In the genomic region with DNA sequence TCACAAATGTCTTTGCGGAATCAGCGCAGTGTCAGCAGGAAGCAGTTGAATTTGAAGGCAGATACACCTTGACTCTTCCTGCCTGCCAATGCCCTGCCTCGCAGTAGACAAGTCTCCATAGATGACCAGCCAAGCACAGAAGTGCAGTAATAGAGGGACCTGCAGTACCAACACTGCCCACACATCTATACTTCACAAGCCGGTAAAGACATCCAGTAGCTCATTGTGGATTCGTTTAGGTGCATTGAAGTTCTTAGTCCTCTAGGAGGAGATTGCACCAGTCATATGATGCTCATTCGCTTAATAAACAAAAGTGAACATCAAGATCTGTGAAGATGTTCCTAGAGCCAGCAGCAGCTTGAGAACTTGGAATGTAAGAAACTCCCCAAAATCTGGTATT, we compare ENCODE assay signal across 9 cellular contexts. TPM values are rescaled to one million over a fixed set of nuclear protein-coding genes. Genes with fewer than 3 reads are reported as not detected.
DNase-seq lines count a peak whose midpoint lies in the region; ATAC-seq and TF ChIP-seq lines count a peak whose summit lies in the region.
"Had no signal": no experiment of that assay in that cellular context is flagged by ENCODE, and none has a peak within 500 bp of the region (broad histone marks: within the 10 kb centered on the region; RNA-seq: fewer than 3 reads in every experiment).

No MANE protein-coding gene starts in this region.

- no peaks in the 10 kb centered on the region for H3K9me3 Mint-ChIP-seq in Caco-2 (ENCODE audit: unreplicated experiment)
- H3K9me3 Mint-ChIP-seq in naive thymus-derived CD8-positive, alpha-beta T cell, result no peaks in the 10 kb centered on the region

- no TSS peak for BruUV-seq in Caco-2 (replicated peaks; lab: Mats Ljungman, UMichigan)

- no peak overlapping the region for H3K4me3 Mint-ChIP-seq in Caco-2 (ENCODE audit: unreplicated experiment)
- no peak overlapping the region for H3K4me3 Mint-ChIP-seq in naive thymus-derived CD8-positive, alpha-beta T cell

- H3K27me3 ChIP-seq in Caco-2 (replicated peaks; ENCODE audit: control insufficient read depth, insufficient read depth, low read length), result no peaks in the 10 kb centered on the region

- H3K27me3 Mint-ChIP-seq in Caco-2 (ENCODE audit: insufficient read depth, unreplicated experiment), result peaks cover 16% of the 10 kb centered on the region
- peaks cover 31 to 79% (median 51%) of the 10 kb centered on the region in 5 donors for H3K27me3 Mint-ChIP-seq in naive thymus-derived CD8-positive, alpha-beta T cell

- POLR2A ChIA-PET in Caco-2 (lab: Charles Lee), result interaction anchor here (0.5 kb wide), 1 partner anchor 439 kb away, joined by 3 read pairs; no protein-coding TSS in a partner anchor
- POLR2A ChIA-PET in naive thymus-derived CD8-positive, alpha-beta T cell (lab: Charles Lee), result no interaction called here

- H3K4me1 ChIP-seq in Caco-2, result no peaks in the 10 kb centered on the region

- no peaks in the 10 kb centered on the region for H3K9me3 ChIP-seq in Caco-2

- H3K4me1 Mint-ChIP-seq in Caco-2 (ENCODE audit: low read depth, unreplicated experiment), result no peaks in the 10 kb centered on the region
- peaks cover 2 to 11% (median 7%) of the 10 kb centered on the region in 4 donors for H3K4me1 Mint-ChIP-seq in naive thymus-derived CD8-positive, alpha-beta T cell

- no peaks in the 10 kb centered on the region for H3K36me3 ChIP-seq in Caco-2 (ENCODE audit: control insufficient read depth, insufficient read depth, low read length)

- peak; percentile 26 to 38 for TF ChIP-seq CTCF in Caco-2 (IDR thresholded peaks at IDR 0.05; ENCODE audit: insufficient read depth in 1 of 2, low read depth in 1 of 2, low read length in 1 of 2, severe bottlenecking in 1 of 2, unreplicated experiment in 1 of 2)

- intact Hi-C loops in Caco-2 (cut with micrococcal nuclease; ENCODE audit: unreplicated experiment), result loop anchor here (1.0 to 10.0 kb wide), 2 partner anchors 66 to 197 kb away; no protein-coding TSS in a partner anchor

- CTCF ChIA-PET in Caco-2 (lab: Charles Lee), result interaction anchor here (0.8 to 3.2 kb wide), 8 partner anchors 42 to 396 kb away, joined by 3 to 15 read pairs (median 5); partner anchors contain the start of gene KLHL9

- H3K36me3 Mint-ChIP-seq in Caco-2 (ENCODE audit: insufficient read depth, unreplicated experiment), result no peaks in the 10 kb centered on the region
- H3K36me3 Mint-ChIP-seq in naive thymus-derived CD8-positive, alpha-beta T cell, result no peaks in the 10 kb centered on the region

- DNase-seq in Caco-2 (peak in 1 of 2 experiments; percentile 46), UCSD-AML1 (lab: John Stamatoyannopoulos, UW; ENCODE audit: unreplicated experiment) (peak; percentile 15), T-helper 9 cell (no peak), NCI-H774 (lab: John Stamatoyannopoulos, UW) (no peak)
- no peak for DNase-seq in naive thymus-derived CD8-positive, alpha-beta T cell

- no peak overlapping the region for H3K27ac Mint-ChIP-seq in Caco-2 (ENCODE audit: unreplicated experiment)
- no peak overlapping the region for H3K27ac Mint-ChIP-seq in naive thymus-derived CD8-positive, alpha-beta T cell

- ATAC-seq in GM19025 (IDR thresholded peaks at IDR 0.05; ENCODE audit: low read depth, unreplicated experiment), result peak; percentile 70
- ATAC-seq in HG03103 (IDR thresholded peaks at IDR 0.05; ENCODE audit: low read depth, unreplicated experiment), result peak; percentile 76
- ATAC-seq in naive thymus-derived CD8-positive, alpha-beta T cell, result peak; percentile 51 to 72
- no peak for ATAC-seq in GM21717 (IDR thresholded peaks at IDR 0.05; ENCODE audit: unreplicated experiment)

- H3K4me3 ChIP-seq in Caco-2 (ENCODE audit: low read depth, low read length), result no peak overlapping the region

RNA-seq across cellular contexts. Expression of gene IFNA2, which starts 7.1 kb away (rescaled TPM):
- total RNA-seq in Caco-2 (2022), result not detected in 2 replicates
- not detected for total RNA-seq in naive thymus-derived CD8-positive, alpha-beta T cell
- not detected for polyA plus RNA-seq in naive thymus-derived CD8-positive, alpha-beta T cell
- total RNA-seq: NCI-H460 had no signal

RNA-seq across cellular contexts. Expression of gene IFNA8, which starts 16.6 kb away (rescaled TPM):
- total RNA-seq in Caco-2 (2022), result not detected in 2 replicates
- not detected for total RNA-seq in naive thymus-derived CD8-positive, alpha-beta T cell
- polyA plus RNA-seq in naive thymus-derived CD8-positive, alpha-beta T cell, result not detected
- total RNA-seq: NCI-H460 had no signal

RNA-seq across cellular contexts. Expression of gene IFNA13, which starts 24.4 kb away (rescaled TPM):
- total RNA-seq in Caco-2 (2022), result not detected in 2 replicates
- not detected for total RNA-seq in naive thymus-derived CD8-positive, alpha-beta T cell
- not detected for polyA plus RNA-seq in naive thymus-derived CD8-positive, alpha-beta T cell
- total RNA-seq: NCI-H460 had no signal

RNA-seq across cellular contexts. Expression of gene IFNA6, which starts 41.6 kb away (rescaled TPM):
- not detected in 2 replicates for total RNA-seq in Caco-2 (2022)
- total RNA-seq in naive thymus-derived CD8-positive, alpha-beta T cell, result not detected
- not detected for polyA plus RNA-seq in naive thymus-derived CD8-positive, alpha-beta T cell
- total RNA-seq: NCI-H460 had no signal

RNA-seq across cellular contexts. Expression of gene IFNA1, which starts 48.0 kb away (rescaled TPM):
- total RNA-seq in Caco-2 (2022), result not detected in 2 replicates
- not detected for total RNA-seq in naive thymus-derived CD8-positive, alpha-beta T cell
- polyA plus RNA-seq in naive thymus-derived CD8-positive, alpha-beta T cell, result not detected
- total RNA-seq: NCI-H460 had no signal
